Comparison of ENCODE assay signal across 27 cellular contexts in the genomic region with DNA sequence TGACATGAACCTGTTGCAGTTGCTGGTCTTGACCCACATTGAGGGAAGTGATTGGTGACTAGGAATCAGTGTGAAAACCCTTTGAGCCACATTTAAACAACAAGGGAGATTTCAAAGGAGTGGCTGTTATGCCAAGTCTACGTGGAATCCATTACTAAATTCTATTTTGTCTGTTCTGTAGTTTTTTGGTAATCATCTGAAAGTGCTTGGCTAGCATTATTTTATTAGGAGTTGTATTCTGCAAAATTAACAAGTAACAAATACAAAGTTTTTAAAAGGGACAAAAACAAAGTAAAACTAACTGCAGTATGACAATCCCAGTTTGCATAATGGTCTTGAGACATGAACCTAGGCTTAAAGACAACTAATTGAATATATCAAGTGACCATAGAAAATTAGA. TPM values are rescaled to one million over a fixed set of nuclear protein-coding genes. Genes with fewer than 3 reads are reported as not detected.
A peak's percentile ranks its signal among the peaks of the same experiment; 100 is the strongest.
DNase-seq lines count a peak whose midpoint lies in the region; ATAC-seq, FAIRE-seq and TF ChIP-seq lines count a peak whose summit lies in the region.
"Had no signal": no experiment of that assay in that cellular context is flagged by ENCODE, and none has a peak within 500 bp of the region (broad histone marks: within the 10 kb centered on the region; RNA-seq: fewer than 3 reads in every experiment).

No MANE protein-coding gene starts in this region.

- no peak overlapping the region for H2BK120ac ChIP-seq in IMR-90 (ENCODE audit: low read depth, low read length)

- no peak overlapping the region for H2BK15ac ChIP-seq in IMR-90 (ENCODE audit: low read depth, low read length)

- dilution Hi-C loops in IMR-90 (cut with HindIII; ENCODE audit: low sequenced_read_pairs, unreplicated experiment): no loop called here

- H2AFZ ChIP-seq in HepG2 (ENCODE audit: low read length): no peak overlapping the region
- H2AFZ ChIP-seq in IMR-90 (replicated peaks; ENCODE audit: low read length, poor library complexity): no peak overlapping the region
- H2AFZ ChIP-seq in K562 (ENCODE audit: low read depth, low read length): no peak overlapping the region
- H2AFZ ChIP-seq in osteoblast (ENCODE audit: low read length): no peak overlapping the region

- H4K20me1 ChIP-seq in HepG2 (ENCODE audit: insufficient read depth, low read length): no peaks in the 10 kb centered on the region
- no peaks in the 10 kb centered on the region for H4K20me1 ChIP-seq in IMR-90 (ENCODE audit: insufficient read depth, low read length)
- H4K20me1 ChIP-seq in K562 (replicated peaks; ENCODE audit: control insufficient read depth, insufficient read depth, low read length): no peaks in the 10 kb centered on the region
- H4K20me1 ChIP-seq in osteoblast (ENCODE audit: insufficient read depth, low read length): no peaks in the 10 kb centered on the region
- H4K20me1 ChIP-seq: BLaER1 had no signal

- H3K4me3 ChIP-seq in HepG2 (replicated peaks in 1 of 3; ENCODE audit: insufficient read depth in 1 of 3, low read depth in 2 of 3, low read length in 3 of 3): no peak overlapping the region
- H3K4me3 ChIP-seq in right lobe of liver: no peak overlapping the region
- H3K4me3 ChIP-seq in IMR-90 (ENCODE audit: insufficient read depth, low read depth, low read length): no peak overlapping the region
- H3K4me3 ChIP-seq in K562: no peak overlapping the region
- no peak overlapping the region for H3K4me3 ChIP-seq in osteoblast (ENCODE audit: insufficient read depth, low read length)
- no peak overlapping the region for H3K4me3 ChIP-seq in right cardiac atrium (ENCODE audit: low read length)
- H3K4me3 ChIP-seq in brain microvascular endothelial cell (ENCODE audit: low read depth, low read length): no peak overlapping the region
- H3K4me3 ChIP-seq: BLaER1, GM12878 had no signal

- no peak overlapping the region for H4K8ac ChIP-seq in IMR-90 (ENCODE audit: low read depth in 2 of 2, low read length in 2 of 2)

- no peak overlapping the region for H3K27ac ChIP-seq in HepG2 (ENCODE audit: extremely low read length, insufficient read depth, low read length)
- no peak overlapping the region for H3K27ac ChIP-seq in right lobe of liver
- no peak overlapping the region for H3K27ac ChIP-seq in IMR-90 (ENCODE audit: insufficient read depth, low read length)
- no peak overlapping the region for H3K27ac ChIP-seq in K562 (ENCODE audit: extremely low read depth, low read depth, low read length)
- no peak overlapping the region for H3K27ac ChIP-seq in osteoblast (ENCODE audit: low read depth, low read length)
- H3K27ac ChIP-seq in right cardiac atrium (ENCODE audit: low read length): no peak overlapping the region
- H3K27ac ChIP-seq in brain microvascular endothelial cell: no peak overlapping the region
- H3K27ac ChIP-seq: 22Rv1, BLaER1 had no signal

- no peak for TF ChIP-seq CTCF in HepG2 (CRISPR knock-in tag; IDR thresholded peaks at IDR 0.05)
- no peak for TF ChIP-seq CTCF in right lobe of liver (IDR thresholded peaks at IDR 0.05)
- TF ChIP-seq CTCF in IMR-90 (conservative IDR thresholded peaks at IDR 0.05; ENCODE audit: low read depth, low read length): no peak
- TF ChIP-seq CTCF in K562 (IDR thresholded peaks at IDR 0.05 in 2 of 3, conservative IDR thresholded peaks at IDR 0.05 in 1 of 3; ENCODE audit: insufficient read depth in 2 of 3, low read depth in 1 of 3, low read length in 3 of 3): no peak
- TF ChIP-seq CTCF in osteoblast (IDR thresholded peaks at IDR 0.05; ENCODE audit: extremely low read depth, low read depth, low read length): no peak
- no peak for TF ChIP-seq CTCF in brain microvascular endothelial cell (IDR thresholded peaks at IDR 0.05; ENCODE audit: low read depth, low read length, missing control alignments)

- intact Hi-C loops in HepG2 (cut with micrococcal nuclease; ENCODE audit: unreplicated experiment) (no loop called here), right lobe of liver (cut with DNase I) (no loop called here), IMR-90 (cut with micrococcal nuclease) (no loop called here), K562 (cut with micrococcal nuclease) (no loop called here), right cardiac atrium (cut with DNase I) (no loop called here)

- no peak for ATAC-seq in HepG2
- no peak for ATAC-seq in right lobe of liver
- no peak for ATAC-seq in IMR-90 (ENCODE audit: low read depth)
- no peak for ATAC-seq in K562
- ATAC-seq in right cardiac atrium: no peak
- ATAC-seq in HG02884 (IDR thresholded peaks at IDR 0.05; ENCODE audit: unreplicated experiment): no peak
- ATAC-seq: GM12878 had no signal

- H3K9ac ChIP-seq in HepG2 (ENCODE audit: insufficient read depth, low read depth, low read length) (no peak overlapping the region), IMR-90 (ENCODE audit: low read depth, low read length) (no peak overlapping the region), K562 (ENCODE audit: insufficient read depth in 1 of 2, low read depth in 2 of 2, low read length in 2 of 2) (no peak overlapping the region)
- H3K9ac ChIP-seq: BLaER1 had no signal

- no peaks in the 10 kb centered on the region for H3K79me1 ChIP-seq in IMR-90 (ENCODE audit: low read depth in 1 of 2, low read length in 2 of 2)

- TF ChIP-seq RAD21 in HepG2 (CRISPR knock-in tag; IDR thresholded peaks at IDR 0.05): no peak
- TF ChIP-seq RAD21 in IMR-90 (IDR thresholded peaks at IDR 0.05; ENCODE audit: low read length): no peak
- TF ChIP-seq RAD21 in K562 (CRISPR knock-in tag; conservative IDR thresholded peaks at IDR 0.05 in 1 of 2, IDR thresholded peaks at IDR 0.05 in 1 of 2): no peak

- no peak overlapping the region for H3K14ac ChIP-seq in IMR-90 (replicated peaks; ENCODE audit: low read depth, low read length)

- no peak overlapping the region for H2AK5ac ChIP-seq in IMR-90 (ENCODE audit: low read depth, low read length)

- FAIRE-seq in HepG2 (lab: Jason Lieb, UNC) (no peak), K562 (lab: Jason Lieb, UNC) (no peak)
- FAIRE-seq: GM12878, GM12892, GM18507 had no signal

- WGBS in HepG2 (ENCODE audit: low lambda C conversion rate): 12% methylated on average over 1 of the region's 1 CpG
- WGBS in right lobe of liver (ENCODE audit: insufficient coverage, low coverage, low lambda C conversion rate, missing lambda C conversion rate): 22% methylated on average over 1 of the region's 1 CpG
- WGBS in IMR-90 (ENCODE audit: extremely low coverage in 2 of 2, insufficient read length in 1 of 2), 2 experiments: no CpG with 5 or more reads among the region's 1 CpG
- 0% methylated on average over 1 of the region's 1 CpG for WGBS in K562 (ENCODE audit: insufficient coverage, low coverage, missing lambda C conversion rate)
- WGBS in right cardiac atrium: 52% methylated on average over 1 of the region's 1 CpG

- H3K36me3 ChIP-seq in HepG2 (replicated peaks in 1 of 2; ENCODE audit: control insufficient read depth in 1 of 2, insufficient read depth in 2 of 2, low read length in 2 of 2) (no peaks in the 10 kb centered on the region), right lobe of liver (no peaks in the 10 kb centered on the region), IMR-90 (ENCODE audit: control insufficient read depth, insufficient read depth, low read length) (no peaks in the 10 kb centered on the region), K562 (ENCODE audit: control insufficient read depth, insufficient read depth, low read length) (no peaks in the 10 kb centered on the region), osteoblast (ENCODE audit: insufficient read depth, low read length) (no peaks in the 10 kb centered on the region), brain microvascular endothelial cell (replicated peaks) (no peaks in the 10 kb centered on the region)
- H3K36me3 ChIP-seq: BE2C, BLaER1 had no signal

- H3K9me3 ChIP-seq in HepG2 (ENCODE audit: low read length): no peaks in the 10 kb centered on the region
- H3K9me3 ChIP-seq in right lobe of liver: no peaks in the 10 kb centered on the region
- H3K9me3 ChIP-seq in IMR-90 (ENCODE audit: control insufficient read depth, insufficient read depth, low read length): no peaks in the 10 kb centered on the region
- H3K9me3 ChIP-seq in K562 (replicated peaks; ENCODE audit: control insufficient read depth, insufficient read depth, low read depth, low read length): no peaks in the 10 kb centered on the region
- no peaks in the 10 kb centered on the region for H3K9me3 ChIP-seq in osteoblast (ENCODE audit: low read depth, low read length)
- no peaks in the 10 kb centered on the region for H3K9me3 ChIP-seq in right cardiac atrium (ENCODE audit: control insufficient read depth, low read length)
- H3K9me3 ChIP-seq: BE2C had no signal

- H3K18ac ChIP-seq in IMR-90 (ENCODE audit: low read depth, low read length): no peak overlapping the region

- H3K9me1 ChIP-seq in IMR-90 (ENCODE audit: insufficient read depth, low read length): no peaks in the 10 kb centered on the region
- H3K9me1 ChIP-seq in K562 (ENCODE audit: control insufficient read depth, insufficient read depth, low read length): no peaks in the 10 kb centered on the region

- no peak overlapping the region for H3K4me2 ChIP-seq in HepG2 (ENCODE audit: low read depth, low read length)
- no peak overlapping the region for H3K4me2 ChIP-seq in IMR-90 (ENCODE audit: low read depth, low read length)
- no peak overlapping the region for H3K4me2 ChIP-seq in K562 (ENCODE audit: insufficient read depth, low read length)
- H3K4me2 ChIP-seq in osteoblast (ENCODE audit: insufficient read depth, low read length): no peak overlapping the region
- H3K4me2 ChIP-seq: BLaER1 had no signal

- H3K79me2 ChIP-seq in HepG2 (ENCODE audit: insufficient read depth, low read length) (no peaks in the 10 kb centered on the region), K562 (ENCODE audit: control insufficient read depth, insufficient read depth, low read length) (no peaks in the 10 kb centered on the region), osteoblast (ENCODE audit: insufficient read depth, low read length) (no peaks in the 10 kb centered on the region)

- in situ Hi-C loops in HepG2 (cut with HindIII; ENCODE audit: extremely low pct_ligation_motif_present, low pct_unique_long_range_greater_than_20kb) (no loop called here), IMR-90 (cut with MboI; ENCODE audit: low sequenced_read_pairs) (no loop called here), K562 (cut with MboI) (no loop called here), brain microvascular endothelial cell (cut with HindIII; ENCODE audit: low pct_ligation_motif_present, low sequenced_read_pairs) (no loop called here)

- no peak overlapping the region for H4K91ac ChIP-seq in IMR-90 (ENCODE audit: insufficient read depth, low read depth, low read length)

- no TSS peak for BruUV-seq in HepG2 (replicated peaks; lab: Mats Ljungman, UMichigan)
- BruUV-seq in IMR-90 (replicated peaks; lab: Mats Ljungman, UMichigan): no TSS peak
- no TSS peak for BruUV-seq in K562 (replicated peaks; lab: Mats Ljungman, UMichigan)

- DNase-seq in HepG2 (ENCODE audit: low spot score): no peak
- DNase-seq in right lobe of liver: no peak
- no peak for DNase-seq in IMR-90
- no peak for DNase-seq in K562 (ENCODE audit: extremely low read depth in 1 of 4, low spot score in 3 of 4)
- peak; percentile 58 for DNase-seq in osteoblast (ENCODE audit: insufficient read length, low spot score, missing footprints)
- DNase-seq in right cardiac atrium: no peak
- DNase-seq in brain microvascular endothelial cell: no peak
- DNase-seq: ACHN; BE2C; C1 segment of cervical spinal cord; CD4-positive, alpha-beta memory T cell; CD4-positive, CD25-positive, alpha-beta regulatory T cell; CD8-positive, alpha-beta memory T cell; COR-L47; DMS 273 treated with DMSO at 0.1 percent for 48 hours; DMS153; DMS53; DMS79; DND-41; EL; GDM1 had no signal

- H3K27me3 ChIP-seq in HepG2 (ENCODE audit: control insufficient read depth in 1 of 2, insufficient read depth in 2 of 2, low read length in 2 of 2): no peaks in the 10 kb centered on the region; a peak in 1 of 5 replicates
- no peaks in the 10 kb centered on the region for H3K27me3 ChIP-seq in right lobe of liver
- no peaks in the 10 kb centered on the region for H3K27me3 ChIP-seq in IMR-90 (ENCODE audit: control insufficient read depth, insufficient read depth, low read length)
- peaks cover 0 to 2% of the 10 kb centered on the region in 2 experiments; a peak in 1 of 5 replicates for H3K27me3 ChIP-seq in K562 (ENCODE audit: control insufficient read depth in 2 of 2, insufficient read depth in 2 of 2, low read length in 2 of 2)
- no peaks in the 10 kb centered on the region for H3K27me3 ChIP-seq in osteoblast (ENCODE audit: insufficient read depth, low read length)
- no peaks in the 10 kb centered on the region for H3K27me3 ChIP-seq in right cardiac atrium (ENCODE audit: control insufficient read depth, insufficient read depth)
- H3K27me3 ChIP-seq in brain microvascular endothelial cell (replicated peaks): no peaks in the 10 kb centered on the region
- H3K27me3 ChIP-seq: BE2C, BLaER1 had no signal

- H3K4ac ChIP-seq in IMR-90 (ENCODE audit: low read depth, low read length): no peak overlapping the region

- CTCF ChIA-PET in HepG2 (lab: Yijun Ruan, JAX; ENCODE audit: low intra/inter-chr PET ratio, low total read pairs) (no interaction called here), IMR-90 (lab: Yijun Ruan, JAX) (no interaction called here), K562 (lab: Yijun Ruan, JAX; ENCODE audit: low intra/inter-chr PET ratio) (no interaction called here)

- no peak for TF ChIP-seq EP300 in HepG2 (IDR thresholded peaks at IDR 0.05; ENCODE audit: low read depth in 2 of 2, low read length in 2 of 2)
- no peak for TF ChIP-seq EP300 in HepG2 (CRISPR knock-in tag; IDR thresholded peaks at IDR 0.05; ENCODE audit: borderline replicate concordance)
- TF ChIP-seq EP300 in K562 (IDR thresholded peaks at IDR 0.05; ENCODE audit: low read length): no peak

- no peaks in the 10 kb centered on the region for H3K4me1 ChIP-seq in HepG2 (ENCODE audit: insufficient read depth, low read length)
- no peaks in the 10 kb centered on the region for H3K4me1 ChIP-seq in right lobe of liver
- H3K4me1 ChIP-seq in IMR-90 (ENCODE audit: control insufficient read depth, insufficient read depth, low read length): no peaks in the 10 kb centered on the region
- no peaks in the 10 kb centered on the region for H3K4me1 ChIP-seq in K562 (replicated peaks in 1 of 2; ENCODE audit: control insufficient read depth in 2 of 2, insufficient read depth in 2 of 2, low read length in 2 of 2)
- H3K4me1 ChIP-seq in osteoblast (ENCODE audit: insufficient read depth, low read length): no peaks in the 10 kb centered on the region
- no peaks in the 10 kb centered on the region for H3K4me1 ChIP-seq in right cardiac atrium (ENCODE audit: control insufficient read depth, insufficient read depth, low read length)
- H3K4me1 ChIP-seq: BE2C, BLaER1 had no signal

- no peak overlapping the region for H2AK9ac ChIP-seq in IMR-90 (replicated peaks; ENCODE audit: low read depth, low read length, poor library complexity)

- TF ChIP-seq POLR2A in HepG2 (IDR thresholded peaks at IDR 0.05; ENCODE audit: insufficient read depth in 1 of 2, low read depth in 2 of 2, low read length in 2 of 2): no peak
- no peak for TF ChIP-seq POLR2A in right lobe of liver (IDR thresholded peaks at IDR 0.05)
- TF ChIP-seq POLR2A in IMR-90 (IDR thresholded peaks at IDR 0.05; ENCODE audit: low read depth, low read length): no peak
- TF ChIP-seq POLR2A in K562 (conservative IDR thresholded peaks at IDR 0.05): no peak

- POLR2A ChIA-PET in HepG2 (lab: Yijun Ruan, JAX): no interaction called here
- POLR2A ChIA-PET in IMR-90 (lab: Charles Lee; ENCODE audit: unreplicated experiment): no interaction called here
- POLR2A ChIA-PET in K562 (lab: Yijun Ruan, JAX): no interaction called here

- no peak overlapping the region for H2BK5ac ChIP-seq in IMR-90 (ENCODE audit: low read depth, low read length, poor library complexity, severe bottlenecking)

- H3K56ac ChIP-seq in IMR-90 (ENCODE audit: extremely low read depth, insufficient read depth, low read length): no peak overlapping the region

- no peak overlapping the region for H4K5ac ChIP-seq in IMR-90 (ENCODE audit: low read depth, low read length)

- no peak overlapping the region for H3K23ac ChIP-seq in IMR-90 (ENCODE audit: low read depth, low read length)

- H2BK20ac ChIP-seq in IMR-90 (ENCODE audit: low read depth, low read length): no peak overlapping the region

RNA-seq across cellular contexts. Expression of gene ZNF780A, which starts 14.0 kb away (rescaled TPM):
- total RNA-seq in HepG2 (2016; rRNA removed; fragmentation: Illumina TruSeq; extraction: Trizol) (22.7 and 22.9 TPM in 2 replicates), right lobe of liver (10 to 100 TPM in 4 of 6 experiments, 1 to 10 TPM in 2; 8.4 to 11.1 (median 10.2) TPM), IMR-90 (2012; rRNA removed) (17.0 and 25.3 TPM in 2 replicates), K562 (2014; rRNA removed) (11.7 and 23.1 TPM in 2 replicates), K562 (2014; rRNA removed; fragmentation: Illumina TruSeq; extraction: Trizol) (32.5 and 49.4 TPM in 2 replicates), K562 (2015; rRNA removed; fragmentation: Illumina TruSeq; extraction: Trizol) (18.1 and 19.8 TPM in 2 replicates), K562 (2021) (19.8 and 21.3 TPM in 2 replicates), osteoblast (15.9 and 17.7 TPM in 2 replicates), right cardiac atrium (10 to 100 TPM; 12.1 to 18.5 (median 13.8) TPM)
- total RNA-seq in HepG2 (2016; cell fraction: cytosol; rRNA removed; fragmentation: Illumina TruSeq; extraction: Trizol; ENCODE audit: low read depth): 3.0 and 3.3 TPM in 2 replicates
- 21.7 and 25.4 TPM in 2 replicates for total RNA-seq in HepG2 (2016; cell fraction: insoluble cytoplasmic fraction; rRNA removed; fragmentation: Illumina TruSeq; extraction: Trizol)
- 6.3 and 9.6 TPM in 2 replicates for total RNA-seq in HepG2 (2016; cell fraction: membrane; rRNA removed; fragmentation: Illumina TruSeq; extraction: Trizol)
- total RNA-seq in HepG2 (2016; cell fraction: nucleus; rRNA removed; fragmentation: Illumina TruSeq; extraction: Trizol): 38.6 and 39.0 TPM in 2 replicates
- polyA plus RNA-seq in HepG2 (2011; rRNA removed) (12.4 and 13.5 TPM in 2 replicates), IMR-90 (2012; rRNA removed) (5.9 and 6.2 TPM in 2 replicates), K562 (2011; rRNA removed) (16.5 and 25.5 TPM in 2 replicates), K562 (2014; fragmentation: Illumina TruSeq; extraction: Trizol) (25.8 and 30.5 TPM in 2 replicates), K562 (2014; fragmentation: Nextera tagmentation; extraction: Ambion mirVana) (10 to 100 TPM; 35.5 to 36.1 TPM), K562 (2014; rRNA removed) (26.0 and 32.6 TPM in 2 replicates), right cardiac atrium (10.2 TPM)
- polyA plus RNA-seq in HepG2 (2011; cell fraction: cytosol; rRNA removed): 6.0 and 9.5 TPM in 2 replicates
- polyA plus RNA-seq in HepG2 (2011; cell fraction: nucleus; rRNA removed): 20.5 and 26.8 TPM in 2 replicates
- polyA plus RNA-seq in HepG2 (2012): 15.0 and 17.3 TPM in 2 replicates
- 2.1 and 2.3 TPM in 2 replicates for polyA plus RNA-seq in HepG2 (2016; cell fraction: cytosol; fragmentation: Illumina TruSeq; extraction: Trizol; ENCODE audit: low read depth)
- polyA plus RNA-seq in HepG2 (2016; cell fraction: insoluble cytoplasmic fraction; fragmentation: Illumina TruSeq; extraction: Trizol; ENCODE audit: low read depth): 12.7 and 14.0 TPM in 2 replicates
- polyA plus RNA-seq in HepG2 (2016; cell fraction: membrane; fragmentation: Illumina TruSeq; extraction: Trizol; ENCODE audit: low read depth): 2.7 and 4.8 TPM in 2 replicates
- 24.5 and 25.3 TPM in 2 replicates for polyA plus RNA-seq in HepG2 (2016; cell fraction: nucleus; fragmentation: Illumina TruSeq; extraction: Trizol; ENCODE audit: insufficient read depth, low read depth)
- 12.7 and 16.8 TPM in 2 replicates for polyA minus RNA-seq in HepG2 (2011; rRNA and poly(A)+ RNA removed; ENCODE audit: low replicate concordance)
- polyA minus RNA-seq in HepG2 (2011; cell fraction: cytosol; rRNA and poly(A)+ RNA removed): 7.1 and 9.6 TPM in 2 replicates
- polyA minus RNA-seq in HepG2 (2011; cell fraction: nucleus; rRNA and poly(A)+ RNA removed): 86.3 and 88.8 TPM in 2 replicates
- polyA plus RNA-seq in IMR-90 (2012; cell fraction: cytosol; rRNA removed): 0.66 and 1.3 TPM in 2 replicates
- polyA plus RNA-seq in IMR-90 (2012; cell fraction: nucleus; rRNA removed; ENCODE audit: low replicate concordance): 0.75 and 9.5 TPM in 2 replicates
- 18.9 and 45.7 TPM in 2 replicates for total RNA-seq in K562 (2011; cell fraction: chromatin; rRNA removed; ENCODE audit: low replicate concordance)
- 11.5 and 14.3 TPM in 2 replicates for total RNA-seq in K562 (2011; cell fraction: nucleolus; rRNA removed)
- 19.2 and 30.9 TPM in 2 replicates for total RNA-seq in K562 (2011; cell fraction: nucleoplasm; rRNA removed)
- 6.5 and 14.3 TPM in 2 replicates for polyA plus RNA-seq in K562 (2011; cell fraction: cytosol; rRNA removed)
- polyA plus RNA-seq in K562 (2011; cell fraction: nucleus; rRNA removed): 17.1 and 18.2 TPM in 2 replicates
- 18.1 and 21.3 TPM in 2 replicates for polyA plus RNA-seq in K562 (2012)
- polyA minus RNA-seq in K562 (2011; rRNA and poly(A)+ RNA removed): 30.7 and 37.2 TPM in 2 replicates
- polyA minus RNA-seq in K562 (2011; cell fraction: cytosol; rRNA and poly(A)+ RNA removed): 2.7 and 8.1 TPM in 2 replicates
- 16.2 and 33.4 TPM in 2 replicates for polyA minus RNA-seq in K562 (2011; cell fraction: nucleus; rRNA and poly(A)+ RNA removed)

RNA-seq across cellular contexts. Expression of gene ZNF780B, which starts 48.7 kb away (rescaled TPM):
- total RNA-seq in HepG2 (2016; rRNA removed; fragmentation: Illumina TruSeq; extraction: Trizol) (21.9 and 25.0 TPM in 2 replicates), right lobe of liver (1 to 10 TPM; 3.2 to 9.6 (median 5.8) TPM), IMR-90 (2012; rRNA removed) (14.7 and 19.9 TPM in 2 replicates), K562 (2014; rRNA removed) (3.9 and 8.8 TPM in 2 replicates), K562 (2014; rRNA removed; fragmentation: Illumina TruSeq; extraction: Trizol) (18.4 and 19.4 TPM in 2 replicates), K562 (2015; rRNA removed; fragmentation: Illumina TruSeq; extraction: Trizol) (7.8 and 9.7 TPM in 2 replicates), K562 (2021) (10.9 and 11.2 TPM in 2 replicates), osteoblast (14.5 and 17.1 TPM in 2 replicates), right cardiac atrium (10 to 100 TPM; 29.5 to 35.2 (median 30.9) TPM)
- 4.0 and 5.7 TPM in 2 replicates for total RNA-seq in HepG2 (2016; cell fraction: cytosol; rRNA removed; fragmentation: Illumina TruSeq; extraction: Trizol; ENCODE audit: low read depth)
- total RNA-seq in HepG2 (2016; cell fraction: insoluble cytoplasmic fraction; rRNA removed; fragmentation: Illumina TruSeq; extraction: Trizol): 19.0 and 28.3 TPM in 2 replicates
- total RNA-seq in HepG2 (2016; cell fraction: membrane; rRNA removed; fragmentation: Illumina TruSeq; extraction: Trizol): 9.7 and 11.9 TPM in 2 replicates
- total RNA-seq in HepG2 (2016; cell fraction: nucleus; rRNA removed; fragmentation: Illumina TruSeq; extraction: Trizol): 30.3 and 43.5 TPM in 2 replicates
- polyA plus RNA-seq in HepG2 (2011; rRNA removed) (6.5 and 6.6 TPM in 2 replicates), IMR-90 (2012; rRNA removed) (3.7 and 4.6 TPM in 2 replicates), K562 (2011; rRNA removed) (4.4 and 6.0 TPM in 2 replicates), K562 (2014; fragmentation: Illumina TruSeq; extraction: Trizol) (10.5 and 10.9 TPM in 2 replicates), K562 (2014; fragmentation: Nextera tagmentation; extraction: Ambion mirVana) (1 to 10 TPM; 3.9 to 4.0 TPM), K562 (2014; rRNA removed) (6.5 and 9.5 TPM in 2 replicates), right cardiac atrium (15.3 TPM)
- 2.0 and 2.6 TPM in 2 replicates for polyA plus RNA-seq in HepG2 (2011; cell fraction: cytosol; rRNA removed)
- 14.4 and 21.2 TPM in 2 replicates for polyA plus RNA-seq in HepG2 (2011; cell fraction: nucleus; rRNA removed)
- 7.5 and 9.2 TPM in 2 replicates for polyA plus RNA-seq in HepG2 (2012)
- polyA plus RNA-seq in HepG2 (2016; cell fraction: cytosol; fragmentation: Illumina TruSeq; extraction: Trizol; ENCODE audit: low read depth): 0.55 and 0.95 TPM in 2 replicates
- 5.6 and 7.2 TPM in 2 replicates for polyA plus RNA-seq in HepG2 (2016; cell fraction: insoluble cytoplasmic fraction; fragmentation: Illumina TruSeq; extraction: Trizol; ENCODE audit: low read depth)
- 0.78 and 1.7 TPM in 2 replicates for polyA plus RNA-seq in HepG2 (2016; cell fraction: membrane; fragmentation: Illumina TruSeq; extraction: Trizol; ENCODE audit: low read depth)
- polyA plus RNA-seq in HepG2 (2016; cell fraction: nucleus; fragmentation: Illumina TruSeq; extraction: Trizol; ENCODE audit: insufficient read depth, low read depth): 22.1 and 23.1 TPM in 2 replicates
- polyA minus RNA-seq in HepG2 (2011; rRNA and poly(A)+ RNA removed; ENCODE audit: low replicate concordance): 10.8 and 11.3 TPM in 2 replicates
- 4.4 and 5.1 TPM in 2 replicates for polyA minus RNA-seq in HepG2 (2011; cell fraction: cytosol; rRNA and poly(A)+ RNA removed)
- 72.6 and 95.0 TPM in 2 replicates for polyA minus RNA-seq in HepG2 (2011; cell fraction: nucleus; rRNA and poly(A)+ RNA removed)
- 0.31 and 0.63 TPM in 2 replicates for polyA plus RNA-seq in IMR-90 (2012; cell fraction: cytosol; rRNA removed)
- 1.0 and 8.5 TPM in 2 replicates for polyA plus RNA-seq in IMR-90 (2012; cell fraction: nucleus; rRNA removed; ENCODE audit: low replicate concordance)
- 39.6 and 67.1 TPM in 2 replicates for total RNA-seq in K562 (2011; cell fraction: chromatin; rRNA removed; ENCODE audit: low replicate concordance)
- 14.7 and 24.7 TPM in 2 replicates for total RNA-seq in K562 (2011; cell fraction: nucleolus; rRNA removed)
- total RNA-seq in K562 (2011; cell fraction: nucleoplasm; rRNA removed): 19.2 and 30.7 TPM in 2 replicates
- polyA plus RNA-seq in K562 (2011; cell fraction: cytosol; rRNA removed): 0.48 and 1.5 TPM in 2 replicates
- polyA plus RNA-seq in K562 (2011; cell fraction: nucleus; rRNA removed): 10.9 and 12.0 TPM in 2 replicates
- polyA plus RNA-seq in K562 (2012): 7.7 and 8.6 TPM in 2 replicates
- polyA minus RNA-seq in K562 (2011; rRNA and poly(A)+ RNA removed): 11.4 and 21.7 TPM in 2 replicates
- 1.2 and 2.3 TPM in 2 replicates for polyA minus RNA-seq in K562 (2011; cell fraction: cytosol; rRNA and poly(A)+ RNA removed)
- polyA minus RNA-seq in K562 (2011; cell fraction: nucleus; rRNA and poly(A)+ RNA removed): 11.4 and 22.7 TPM in 2 replicates

Comparison
In these comparisons a context has a peak if more than half of its experiments do, and no peak if none do; other contexts are left out.
1. Of the 241 proteins assayed by ChIP-seq in both HepG2 and K562: peak only in HepG2: MAFF; only in K562: none; in both: none; in neither: 239; mixed calls (peak in some experiments, not most) for 1.